In genomic region chr14:99653618-99654017, GRCh38 we compare ENCODE assay signal across 37 cellular contexts. TPM values are rescaled to one million over a fixed set of nuclear protein-coding genes. Genes with fewer than 3 reads are reported as not detected.
"Had no signal": no experiment of that assay in that cellular context is flagged by ENCODE, and none has a peak within 500 bp of the region (broad histone marks: within the 10 kb centered on the region; RNA-seq: fewer than 3 reads in every experiment).

No MANE protein-coding gene starts in this region.

- H3K4me3 Mint-ChIP-seq: activated CD4-positive, alpha-beta memory T cell treated with anti-CD3 and anti-CD28 coated beads for 36 hours; activated CD4-positive, alpha-beta T cell treated with anti-CD3 and anti-CD28 coated beads for 36 hours; activated CD8-positive, alpha-beta T cell treated with anti-CD3 and anti-CD28 coated beads for 36 hours; activated naive CD4-positive, alpha-beta T cell treated with anti-CD3 and anti-CD28 coated beads, Interleukin-2, amount 10 ng/mL, durations not matched to agents 7 days and 5 days; activated naive CD4-positive, alpha-beta T cell treated with anti-CD3 and anti-CD28 coated beads, Interleukin-2, amount 50 U/mL, for 24 hours; activated naive CD8-positive, alpha-beta T cell; activated naive CD8-positive, alpha-beta T cell treated with anti-CD3 and anti-CD28 coated beads, Interleukin-2, amount 10 ng/mL, durations not matched to agents 7 days and 5 days; activated naive CD8-positive, alpha-beta T cell treated with anti-CD3 and anti-CD28 coated beads, Interleukin-2, amount 50 U/mL, for 24 hours; activated T-cell treated with anti-CD3 and anti-CD28 coated beads, Interleukin-2, amount 50 U/mL, for 4 hours; activated T-cell treated with anti-CD3 and anti-CD28 coated beads, Interleukin-2, amount 50 U/mL, for 72 hours; activated T-helper 1 cell treated with anti-CD3 and anti-CD28 coated beads, Interleukin-12 subunit alpha, Interleukin-12 subunit beta, Interleukin-2, Interleukin-4 antibody, amounts not matched to agents 30 ng/mL and 10 ng/mL and 1 ng/mL, durations not matched to agents 14 hours and 24 hours and 36 hours; activated T-helper 17 cell treated with anti-CD3 and anti-CD28 coated beads, Interleukin-2, amount 50 U/mL, for 72 hours; central memory CD8-positive, alpha-beta T cell; T-helper 1 cell treated with Interleukin-12 subunit alpha and Interleukin-12 subunit beta and Interleukin-4 antibody, amounts not matched to agents 30 μg/mL and 1 μg/mL, for 36 hours; T-helper 2 cell treated with Interferon-gamma antibody and Interleukin-4, amounts not matched to agents 5 μg/mL and 100 μg/mL, for 36 hours; WTC11 had no signal

- H3K9me3 ChIP-seq: ascending aorta had no signal

- DNase-seq: activated CD4-positive, alpha-beta memory T cell treated with anti-CD3 and anti-CD28 coated beads for 36 hours; activated CD4-positive, alpha-beta T cell treated with anti-CD3 and anti-CD28 coated beads for 1 hour; activated CD4-positive, alpha-beta T cell treated with anti-CD3 and anti-CD28 coated beads for 36 hours; activated CD4-positive, alpha-beta T cell treated with anti-CD3 and anti-CD28 coated beads for 48 hours; activated CD4-positive, alpha-beta T cell treated with anti-CD3 and anti-CD28 coated beads, Interleukin-2, amount 50 U/mL, for 1 hour; activated CD4-positive, alpha-beta T cell treated with anti-CD3 and anti-CD28 coated beads, Interleukin-2, amount 50 U/mL, for 4 hours; activated CD4-positive, CD25-positive, alpha-beta regulatory T cell; activated CD8-positive, alpha-beta memory T cell treated with anti-CD3 and anti-CD28 coated beads, Interleukin-2, amount 50 U/mL, for 4 hours; activated CD8-positive, alpha-beta T cell treated with anti-CD3 and anti-CD28 coated beads for 36 hours; activated gamma-delta T cell; activated naive CD4-positive, alpha-beta T cell treated with anti-CD3 and anti-CD28 coated beads, Interleukin-2, amount 10 ng/mL, durations not matched to agents 7 days and 5 days; activated naive CD4-positive, alpha-beta T cell treated with Interleukin-2 at 50 U/mL for 16 hours; activated naive CD8-positive, alpha-beta T cell treated with anti-CD3 and anti-CD28 coated beads, Interleukin-2, amount 10 ng/mL, durations not matched to agents 7 days and 5 days; activated naive CD8-positive, alpha-beta T cell treated with anti-CD3 and anti-CD28 coated beads, Interleukin-2, amount 50 U/mL, for 24 hours; activated T-cell treated with anti-CD3 and anti-CD28 coated beads for 4 hours; activated T-cell treated with anti-CD3 and anti-CD28 coated beads, Interleukin-2, amount 50 U/mL, for 1 hour; activated T-cell treated with anti-CD3 and anti-CD28 coated beads, Interleukin-2, amount 50 U/mL, for 4 hours; activated T-cell treated with anti-CD3 and anti-CD28 coated beads, Interleukin-2, amount 50 U/mL, for 72 hours; cerebellar nuclear complex; T-helper 1 cell; T-helper 2 cell; T-helper 9 cell had no signal

- FAIRE-seq: bronchial epithelial cell, TTC549 had no signal

- H3K27me3 ChIP-seq: ascending aorta had no signal

- H3K36me3 Mint-ChIP-seq: activated CD4-positive, alpha-beta memory T cell treated with anti-CD3 and anti-CD28 coated beads for 36 hours; activated naive CD4-positive, alpha-beta T cell treated with anti-CD3 and anti-CD28 coated beads, Interleukin-2, amount 10 ng/mL, durations not matched to agents 7 days and 5 days; activated naive CD4-positive, alpha-beta T cell treated with anti-CD3 and anti-CD28 coated beads, Interleukin-2, amount 50 U/mL, for 24 hours; activated naive CD8-positive, alpha-beta T cell; activated naive CD8-positive, alpha-beta T cell treated with anti-CD3 and anti-CD28 coated beads, Interleukin-2, amount 10 ng/mL, durations not matched to agents 7 days and 5 days; brain; WTC11 had no signal

- H3K4me3 ChIP-seq: ascending aorta, cardiac muscle cell had no signal

- H3K27ac Mint-ChIP-seq: activated CD4-positive, alpha-beta memory T cell treated with anti-CD3 and anti-CD28 coated beads for 36 hours; activated CD4-positive, alpha-beta T cell treated with anti-CD3 and anti-CD28 coated beads for 36 hours; activated CD8-positive, alpha-beta T cell treated with anti-CD3 and anti-CD28 coated beads for 36 hours; activated naive CD4-positive, alpha-beta T cell treated with anti-CD3 and anti-CD28 coated beads, Interleukin-2, amount 10 ng/mL, durations not matched to agents 7 days and 5 days; activated naive CD4-positive, alpha-beta T cell treated with anti-CD3 and anti-CD28 coated beads, Interleukin-2, amount 50 U/mL, for 24 hours; activated naive CD8-positive, alpha-beta T cell; activated naive CD8-positive, alpha-beta T cell treated with anti-CD3 and anti-CD28 coated beads, Interleukin-2, amount 10 ng/mL, durations not matched to agents 7 days and 5 days; activated naive CD8-positive, alpha-beta T cell treated with anti-CD3 and anti-CD28 coated beads, Interleukin-2, amount 50 U/mL, for 24 hours; activated T-cell treated with anti-CD3 and anti-CD28 coated beads, Interleukin-2, amount 50 U/mL, for 72 hours; activated T-helper 1 cell treated with anti-CD3 and anti-CD28 coated beads, Interleukin-12 subunit alpha, Interleukin-12 subunit beta, Interleukin-2, Interleukin-4 antibody, amounts not matched to agents 30 ng/mL and 10 ng/mL and 1 ng/mL, durations not matched to agents 14 hours and 24 hours and 36 hours; activated T-helper 17 cell treated with anti-CD3 and anti-CD28 coated beads, Interleukin-2, amount 50 U/mL, for 72 hours; T-helper 1 cell treated with Interleukin-12 subunit alpha and Interleukin-12 subunit beta and Interleukin-4 antibody, amounts not matched to agents 30 μg/mL and 1 μg/mL, for 36 hours; T-helper 2 cell treated with Interferon-gamma antibody and Interleukin-4, amounts not matched to agents 5 μg/mL and 100 μg/mL, for 36 hours; WTC11 had no signal

- H3K9me3 Mint-ChIP-seq: activated CD4-positive, alpha-beta memory T cell treated with anti-CD3 and anti-CD28 coated beads for 36 hours; activated CD8-positive, alpha-beta T cell treated with anti-CD3 and anti-CD28 coated beads for 36 hours; activated naive CD4-positive, alpha-beta T cell treated with anti-CD3 and anti-CD28 coated beads, Interleukin-2, amount 10 ng/mL, durations not matched to agents 7 days and 5 days; activated naive CD4-positive, alpha-beta T cell treated with anti-CD3 and anti-CD28 coated beads, Interleukin-2, amount 50 U/mL, for 24 hours; activated naive CD8-positive, alpha-beta T cell treated with anti-CD3 and anti-CD28 coated beads, Interleukin-2, amount 10 ng/mL, durations not matched to agents 7 days and 5 days; activated naive CD8-positive, alpha-beta T cell treated with anti-CD3 and anti-CD28 coated beads, Interleukin-2, amount 50 U/mL, for 24 hours; activated T-cell treated with anti-CD3 and anti-CD28 coated beads, Interleukin-2, amount 50 U/mL, for 4 hours; activated T-cell treated with anti-CD3 and anti-CD28 coated beads, Interleukin-2, amount 50 U/mL, for 72 hours; activated T-helper 1 cell treated with anti-CD3 and anti-CD28 coated beads, Interleukin-12 subunit alpha, Interleukin-12 subunit beta, Interleukin-2, Interleukin-4 antibody, amounts not matched to agents 30 ng/mL and 10 ng/mL and 1 ng/mL, durations not matched to agents 14 hours and 24 hours and 36 hours; activated T-helper 17 cell treated with anti-CD3 and anti-CD28 coated beads, Interleukin-2, amount 50 U/mL, for 72 hours; central memory CD8-positive, alpha-beta T cell; T-helper 1 cell treated with Interleukin-12 subunit alpha and Interleukin-12 subunit beta and Interleukin-4 antibody, amounts not matched to agents 30 μg/mL and 1 μg/mL, for 36 hours; T-helper 2 cell treated with Interferon-gamma antibody and Interleukin-4, amounts not matched to agents 5 μg/mL and 100 μg/mL, for 36 hours; WTC11 had no signal

- H3K4me1 ChIP-seq: ascending aorta had no signal

- H3K27ac ChIP-seq: ascending aorta, cardiac muscle cell, WERI-Rb-1 had no signal

- H3K4me1 Mint-ChIP-seq: activated CD4-positive, alpha-beta T cell treated with anti-CD3 and anti-CD28 coated beads for 36 hours; activated naive CD4-positive, alpha-beta T cell treated with anti-CD3 and anti-CD28 coated beads, Interleukin-2, amount 10 ng/mL, durations not matched to agents 7 days and 5 days; activated naive CD4-positive, alpha-beta T cell treated with anti-CD3 and anti-CD28 coated beads, Interleukin-2, amount 50 U/mL, for 24 hours; activated naive CD8-positive, alpha-beta T cell treated with anti-CD3 and anti-CD28 coated beads, Interleukin-2, amount 50 U/mL, for 24 hours; activated T-helper 17 cell treated with anti-CD3 and anti-CD28 coated beads, Interleukin-2, amount 50 U/mL, for 72 hours; central memory CD8-positive, alpha-beta T cell had no signal

- H3K27me3 Mint-ChIP-seq: brain had no signal

- H3K36me3 ChIP-seq: ascending aorta, cardiac muscle cell, WERI-Rb-1 had no signal

RNA-seq across cellular contexts. Expression of gene HHIPL1, which starts 8.7 kb away (rescaled TPM):
- total RNA-seq: activated CD8-positive, alpha-beta memory T cell treated with anti-CD3 and anti-CD28 coated beads for 36 hours; activated T-cell treated with anti-CD3 and anti-CD28 coated beads, Interleukin-2, amount 50 U/mL, for 4 hours; activated T-helper 1 cell treated with anti-CD3 and anti-CD28 coated beads, Interleukin-12 subunit alpha, Interleukin-12 subunit beta, Interleukin-2, Interleukin-4 antibody, amounts not matched to agents 30 ng/mL and 10 ng/mL and 1 ng/mL, durations not matched to agents 14 hours and 24 hours and 36 hours had no signal

RNA-seq across cellular contexts. Expression of gene CYP46A1, which starts 30.5 kb away (rescaled TPM):
- total RNA-seq: activated T-helper 1 cell treated with anti-CD3 and anti-CD28 coated beads, Interleukin-12 subunit alpha, Interleukin-12 subunit beta, Interleukin-2, Interleukin-4 antibody, amounts not matched to agents 30 ng/mL and 10 ng/mL and 1 ng/mL, durations not matched to agents 14 hours and 24 hours and 36 hours; ascending aorta; bronchial epithelial cell had no signal
